8 cellular contexts compared by ENCODE assay signal in the genomic region with DNA sequence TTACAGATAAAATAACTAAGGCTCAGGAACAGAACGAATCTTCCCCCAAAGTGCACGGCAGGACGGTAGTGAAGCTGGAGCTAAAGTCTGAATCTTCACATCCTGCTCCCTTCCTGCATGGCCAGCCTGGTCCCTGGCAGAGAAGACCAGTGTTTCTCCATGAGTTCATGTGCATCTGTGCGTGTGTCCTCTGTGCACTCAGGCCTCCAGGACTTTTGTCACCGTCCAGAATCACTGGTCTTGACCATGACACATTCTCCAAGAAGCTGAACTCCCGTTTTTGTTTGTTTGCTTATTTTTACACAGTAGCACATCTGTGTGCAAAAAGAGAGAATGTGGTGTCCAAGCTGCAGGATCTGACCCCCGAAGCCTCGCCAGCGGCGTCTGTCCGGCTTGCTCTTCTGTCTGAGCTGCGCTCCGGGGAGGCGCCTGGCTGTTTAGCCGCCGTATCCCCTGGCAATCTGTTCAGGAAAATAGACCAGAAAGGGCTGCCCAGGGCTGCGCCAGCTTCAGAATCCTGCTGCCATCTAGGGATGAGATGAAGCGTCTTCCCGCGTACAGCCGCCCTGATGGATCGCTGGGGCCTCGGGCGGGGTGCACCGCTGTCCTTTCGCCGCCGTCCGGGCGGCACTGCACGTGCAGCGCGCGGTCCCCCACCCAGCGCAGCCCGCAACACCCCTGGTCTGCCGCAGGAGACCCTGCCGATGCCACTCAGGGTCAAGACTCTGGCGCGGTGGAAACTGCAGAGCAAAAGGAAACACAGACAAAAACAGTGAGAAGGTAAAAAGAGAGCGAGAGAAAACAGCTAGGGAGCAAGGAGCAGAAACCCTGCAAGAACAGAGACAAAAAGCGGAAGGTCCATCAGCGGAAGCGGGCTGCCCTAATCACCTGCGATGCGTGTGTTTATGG.
DNase-seq lines count a peak whose midpoint lies in the region; ATAC-seq and TF ChIP-seq lines count a peak whose summit lies in the region.

No MANE protein-coding gene starts in this region.

- no peaks in the 10 kb centered on the region for H3K27me3 ChIP-seq in ACC112 (ENCODE audit: insufficient read depth, low read length)
- H3K27me3 ChIP-seq in HUES6 (ENCODE audit: control insufficient read depth, insufficient read depth, low read length), result peaks cover 10% of the 10 kb centered on the region
- H3K27me3 ChIP-seq in esophagus squamous epithelium, result peaks cover 0 to 8% (median 0%) of the 10 kb centered on the region in 4 donors
- H3K27me3 ChIP-seq in muscle layer of colon (ENCODE audit: control insufficient read depth in 1 of 2, insufficient read depth in 2 of 2, low read length in 2 of 2), result no peaks in the 10 kb centered on the region

- H3K4me3 ChIP-seq in ACC112 (ENCODE audit: low read depth, low read length) (peak overlapping the region; percentile 69), HUES6 (ENCODE audit: low read depth, low read length) (peak overlapping the region; percentile 73), esophagus squamous epithelium (peak overlapping the region; percentile 19 to 66 (median 42)), muscle layer of colon (ENCODE audit: low read depth in 1 of 2, low read length in 2 of 2) (peak overlapping the region; percentile 52 to 59)

- peak; percentile 52 for DNase-seq in RPMI8226
- DNase-seq in esophagus squamous epithelium (lab: John Stamatoyannopoulos, UW), result no peak
- DNase-seq in activated CD4-positive, alpha-beta T cell treated with anti-CD3 and anti-CD28 coated beads for 48 hours, result no peak

- H3K36me3 ChIP-seq in ACC112 (ENCODE audit: insufficient read depth, low read length), result no peaks in the 10 kb centered on the region
- no peaks in the 10 kb centered on the region for H3K36me3 ChIP-seq in HUES6 (ENCODE audit: control insufficient read depth, insufficient read depth, low read length)
- H3K36me3 ChIP-seq in esophagus squamous epithelium, result no peaks in the 10 kb centered on the region
- no peaks in the 10 kb centered on the region for H3K36me3 ChIP-seq in muscle layer of colon (ENCODE audit: insufficient read depth, low read length)

- ATAC-seq in HG02852 (IDR thresholded peaks at IDR 0.05; ENCODE audit: unreplicated experiment) (no peak), HG02840 (IDR thresholded peaks at IDR 0.05; ENCODE audit: low FRiP score, unreplicated experiment) (no peak)

- H2AFZ ChIP-seq in ACC112 (ENCODE audit: low read length, unreplicated experiment), result peak overlapping the region; percentile 77

- H3K79me2 ChIP-seq in ACC112 (ENCODE audit: control insufficient read depth, insufficient read depth, low read length, unreplicated experiment), result no peaks in the 10 kb centered on the region

- H3K27ac ChIP-seq in ACC112 (ENCODE audit: low read depth, low read length) (peak overlapping the region; percentile 89), HUES6 (ENCODE audit: low read depth, low read length) (no peak overlapping the region), esophagus squamous epithelium (peak overlapping the region in 2 of 4 donors; percentile 11 to 12), muscle layer of colon (ENCODE audit: low read depth, low read length) (no peak overlapping the region)

- peak in 4 of 6 experiments; percentile 24 to 52 (median 26) for TF ChIP-seq CTCF in esophagus squamous epithelium (IDR thresholded peaks at IDR 0.05)

- intact Hi-C loops in esophagus squamous epithelium (cut with DNase I), result no loop called here

- WGBS in esophagus squamous epithelium, 2 donors, result 2 to 5% methylated on average over 12 to 26 of the region's 46 CpGs

- H3K9me3 ChIP-seq in HUES6 (ENCODE audit: control insufficient read depth, insufficient read depth, low read depth, low read length), result no peaks in the 10 kb centered on the region
- no peaks in the 10 kb centered on the region for H3K9me3 ChIP-seq in esophagus squamous epithelium
- no peaks in the 10 kb centered on the region for H3K9me3 ChIP-seq in muscle layer of colon (ENCODE audit: low read length)

- H3K9ac ChIP-seq in HUES6 (ENCODE audit: low read length) (peak overlapping the region; percentile 52), muscle layer of colon (ENCODE audit: low read length) (no peak overlapping the region)

- TF ChIP-seq POLR2A in esophagus squamous epithelium (IDR thresholded peaks at IDR 0.05), result no peak

- H3K4me1 ChIP-seq in ACC112 (ENCODE audit: control insufficient read depth, insufficient read depth, low read length, unreplicated experiment) (peaks cover 22% of the 10 kb centered on the region), HUES6 (ENCODE audit: control insufficient read depth, insufficient read depth, low read length) (peaks cover 5% of the 10 kb centered on the region), esophagus squamous epithelium (peaks cover 10 to 44% (median 11%) of the 10 kb centered on the region in 3 donors), muscle layer of colon (ENCODE audit: insufficient read depth, low read length) (peaks cover 20% of the 10 kb centered on the region)
